ENCODE assay signal across 20 cellular contexts in the genomic region with DNA sequence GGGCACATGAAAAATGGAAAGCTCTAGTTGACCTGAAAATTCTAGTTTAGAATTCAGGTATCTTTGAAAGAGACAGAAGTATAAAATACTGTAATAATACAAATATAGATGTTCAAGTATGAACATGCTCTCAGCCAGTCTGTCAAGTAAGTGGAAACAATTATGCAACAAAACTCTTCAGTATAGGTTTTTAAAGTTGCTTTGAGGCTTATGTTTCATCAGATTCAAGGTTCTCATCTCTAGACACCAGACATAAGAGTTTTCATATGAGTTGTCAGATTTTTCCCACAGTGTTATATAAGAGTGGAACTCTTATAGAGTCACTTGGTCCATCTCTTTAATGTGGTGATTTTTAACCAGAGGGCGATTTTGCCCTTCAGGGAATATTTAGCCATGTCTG.
"Had no signal": no experiment of that assay in that cellular context is flagged by ENCODE, and none has a peak within 500 bp of the region (broad histone marks: within the 10 kb centered on the region; RNA-seq: fewer than 3 reads in every experiment).

No MANE protein-coding gene starts in this region.

- H3K36me3 ChIP-seq: adrenal gland, Peyer's patch had no signal

- H3K27ac Mint-ChIP-seq: activated CD4-positive, alpha-beta T cell treated with anti-CD3 and anti-CD28 coated beads, Interleukin-2, amount 10 ng/mL, durations not matched to agents 24 days and 14 days; activated naive CD4-positive, alpha-beta T cell treated with anti-CD3 and anti-CD28 coated beads, Interleukin-2, amount 50 U/mL, for 24 hours; T-helper 1 cell treated with Interleukin-12 subunit alpha and Interleukin-12 subunit beta and Interleukin-4 antibody, amounts not matched to agents 30 μg/mL and 1 μg/mL, for 36 hours had no signal

- H3K27ac ChIP-seq: adrenal gland, KMS-11, Peyer's patch, SJSA1 had no signal

- H3K9me3 Mint-ChIP-seq: activated CD4-positive, alpha-beta T cell treated with anti-CD3 and anti-CD28 coated beads, Interleukin-2, amount 10 ng/mL, durations not matched to agents 24 days and 14 days; activated naive CD4-positive, alpha-beta T cell treated with anti-CD3 and anti-CD28 coated beads, Interleukin-2, amount 50 U/mL, for 24 hours; central memory CD8-positive, alpha-beta T cell; T-helper 1 cell treated with Interleukin-12 subunit alpha and Interleukin-12 subunit beta and Interleukin-4 antibody, amounts not matched to agents 30 μg/mL and 1 μg/mL, for 36 hours had no signal

- H3K36me3 Mint-ChIP-seq: activated naive CD4-positive, alpha-beta T cell treated with anti-CD3 and anti-CD28 coated beads, Interleukin-2, amount 50 U/mL, for 24 hours had no signal

- H3K27me3 Mint-ChIP-seq: activated CD4-positive, alpha-beta T cell treated with anti-CD3 and anti-CD28 coated beads, Interleukin-2, amount 10 ng/mL, durations not matched to agents 24 days and 14 days; activated naive CD4-positive, alpha-beta T cell treated with anti-CD3 and anti-CD28 coated beads, Interleukin-2, amount 50 U/mL, for 24 hours; central memory CD8-positive, alpha-beta T cell had no signal

- H3K4me3 ChIP-seq: adrenal gland, Peyer's patch, SJSA1 had no signal

- H3K27me3 ChIP-seq: adrenal gland, Peyer's patch, SJSA1 had no signal

- H3K4me1 Mint-ChIP-seq: central memory CD8-positive, alpha-beta T cell had no signal

- DNase-seq: activated CD4-positive, alpha-beta T cell treated with anti-CD3 and anti-CD28 coated beads for 1 hour; activated CD4-positive, alpha-beta T cell treated with anti-CD3 and anti-CD28 coated beads, Interleukin-2, amount 10 ng/mL, durations not matched to agents 24 days and 14 days; activated CD4-positive, alpha-beta T cell treated with anti-CD3 and anti-CD28 coated beads, Interleukin-2, amount 50 U/mL, for 48 hours; activated T-cell treated with anti-CD3 and anti-CD28 coated beads for 4 hours; adrenal gland; anterior cingulate cortex; cortex of kidney; NCI-H1048; NCI-H146; NCI-H187 treated with DMSO at 0.1 percent for 48 hours; NCI-H2081 treated with DMSO at 0.1 percent for 48 hours; NCI-H446; NCI-H524; Peyer's patch; SHP77 had no signal

- H3K4me1 ChIP-seq: Peyer's patch had no signal

- H3K9me3 ChIP-seq: adrenal gland, Peyer's patch, SJSA1 had no signal

- H3K4me3 Mint-ChIP-seq: activated CD4-positive, alpha-beta T cell treated with anti-CD3 and anti-CD28 coated beads, Interleukin-2, amount 10 ng/mL, durations not matched to agents 24 days and 14 days; activated naive CD4-positive, alpha-beta T cell treated with anti-CD3 and anti-CD28 coated beads, Interleukin-2, amount 50 U/mL, for 24 hours; central memory CD8-positive, alpha-beta T cell; T-helper 1 cell treated with Interleukin-12 subunit alpha and Interleukin-12 subunit beta and Interleukin-4 antibody, amounts not matched to agents 30 μg/mL and 1 μg/mL, for 36 hours had no signal
